1 cellular context compared by ENCODE assay signal in genomic region chr1:160104520-160104885, GRCh38.
TF ChIP-seq lines count a peak whose summit lies in the region.

No MANE protein-coding gene starts in this region.

TF ChIP-seq in H1, 55 proteins besides CTCF, POLR2A, EP300 and RAD21:
- TF ChIP-seq SUZ12 (IDR thresholded peaks at IDR 0.05; ENCODE audit: low read length) (no peak), CHD1 (IDR thresholded peaks at IDR 0.05; ENCODE audit: low read depth, low read length) (no peak), FOSL1 (IDR thresholded peaks at IDR 0.05; ENCODE audit: insufficient read depth, low read depth, low read length) (no peak), TAF1 (IDR thresholded peaks at IDR 0.05; ENCODE audit: low read depth, low read length) (no peak), EZH2 (IDR thresholded peaks at IDR 0.05; ENCODE audit: low read depth, low read length, severe bottlenecking) (no peak), EGR1 (IDR thresholded peaks at IDR 0.05; ENCODE audit: borderline replicate concordance, low read depth, low read length) (no peak), JUND (IDR thresholded peaks at IDR 0.05; ENCODE audit: low read length) (no peak), RXRA (IDR thresholded peaks at IDR 0.05; ENCODE audit: insufficient read depth, low read depth, low read length) (no peak)
